Comparison of ENCODE assay signal across 11 cellular contexts in the genomic region with DNA sequence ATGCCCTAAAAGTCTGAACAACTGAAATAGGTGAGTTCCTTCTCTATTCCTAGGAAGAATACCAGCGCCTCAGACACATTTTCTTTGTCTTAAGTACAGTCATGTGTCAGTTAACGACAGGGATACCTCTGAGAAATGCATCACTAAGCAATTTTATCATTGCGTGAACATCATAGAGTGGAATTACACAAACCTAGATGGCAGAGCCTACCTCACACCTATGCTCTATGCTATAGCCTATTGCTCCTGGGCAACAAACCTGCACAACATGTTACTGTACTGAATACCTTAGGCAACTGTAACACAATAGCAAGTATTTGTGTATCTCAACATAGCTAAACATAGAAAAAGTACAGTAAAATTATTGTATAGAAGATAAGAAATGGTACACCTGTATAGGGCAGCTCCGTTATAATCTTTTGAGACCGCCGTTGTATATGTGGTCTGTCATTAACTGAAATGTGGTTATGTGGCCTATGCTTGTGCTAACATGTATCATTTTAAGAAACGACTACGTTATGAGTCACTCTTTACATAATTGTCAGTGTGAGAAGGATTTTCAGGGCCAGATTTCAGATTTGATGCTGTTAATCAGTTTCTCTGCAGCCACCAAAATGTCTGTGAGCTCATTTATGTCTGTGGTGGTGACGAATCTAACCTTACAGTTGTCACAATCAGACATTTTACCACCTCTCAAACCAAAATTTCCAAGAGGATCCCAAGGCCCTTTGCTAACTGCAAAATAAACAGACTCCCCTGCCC.
DNase-seq lines count a peak whose midpoint lies in the region; ATAC-seq, FAIRE-seq and TF ChIP-seq lines count a peak whose summit lies in the region.
"Had no signal": no experiment of that assay in that cellular context is flagged by ENCODE, and none has a peak within 500 bp of the region (broad histone marks: within the 10 kb centered on the region; RNA-seq: fewer than 3 reads in every experiment).

No MANE protein-coding gene starts in this region.

- peak overlapping the region; percentile 80 for H3K27ac Mint-ChIP-seq in endodermal cell
- H3K27ac Mint-ChIP-seq in CD8-positive, alpha-beta memory T cell, result no peak overlapping the region

- H3K4me3 ChIP-seq in NB4 (ENCODE audit: low read depth, low read length), result no peak overlapping the region
- no peak overlapping the region for H3K4me3 ChIP-seq in endodermal cell (ENCODE audit: low read length)
- no peak overlapping the region for H3K4me3 ChIP-seq in CD8-positive, alpha-beta memory T cell (ENCODE audit: low read length)
- H3K4me3 ChIP-seq: vagina had no signal

- H3K27ac ChIP-seq in endodermal cell (ENCODE audit: low read depth, low read length), result no peak overlapping the region
- H3K27ac ChIP-seq in CD8-positive, alpha-beta memory T cell (ENCODE audit: low read depth, low read length), result no peak overlapping the region
- H3K27ac ChIP-seq: vagina had no signal

- no peaks in the 10 kb centered on the region for H3K4me1 ChIP-seq in endodermal cell (ENCODE audit: control insufficient read depth, insufficient read depth, low read length)
- H3K4me1 ChIP-seq in CD8-positive, alpha-beta memory T cell (ENCODE audit: insufficient read depth, low read length), result no peaks in the 10 kb centered on the region
- H3K4me1 ChIP-seq: vagina had no signal

- no peaks in the 10 kb centered on the region for H3K27me3 ChIP-seq in endodermal cell (ENCODE audit: control insufficient read depth, insufficient read depth, low read length, poor library complexity, severe bottlenecking)
- no peaks in the 10 kb centered on the region for H3K27me3 ChIP-seq in CD8-positive, alpha-beta memory T cell (ENCODE audit: insufficient read depth, low read length, poor library complexity, severe bottlenecking)
- H3K27me3 ChIP-seq: vagina had no signal

- POLR2A ChIA-PET in CD8-positive, alpha-beta memory T cell (lab: Charles Lee), result no interaction called here

- no peak overlapping the region for H3K9ac ChIP-seq in endodermal cell (ENCODE audit: extremely low read depth, low read length, poor library complexity, severe bottlenecking)

- WGBS in endodermal cell (ENCODE audit: insufficient coverage in 1 of 2, insufficient read length in 1 of 2), 2 experiments, result 85 to 89% methylated on average over 8 to 9 of the region's 9 CpGs

- ATAC-seq in GM19463 (IDR thresholded peaks at IDR 0.05; ENCODE audit: unreplicated experiment) (peak; percentile 83), HG02840 (IDR thresholded peaks at IDR 0.05; ENCODE audit: low FRiP score, unreplicated experiment) (no peak)
- ATAC-seq: left lobe of liver had no signal

- no peaks in the 10 kb centered on the region for H3K9me3 ChIP-seq in endodermal cell (ENCODE audit: control insufficient read depth, low read length)
- no peaks in the 10 kb centered on the region for H3K9me3 ChIP-seq in CD8-positive, alpha-beta memory T cell (ENCODE audit: low read length)
- H3K9me3 ChIP-seq: vagina had no signal

- no peak for TF ChIP-seq CTCF in NB4 (IDR thresholded peaks at IDR 0.05; ENCODE audit: low read depth, low read length)
- no peak for TF ChIP-seq CTCF in endodermal cell (conservative IDR thresholded peaks at IDR 0.05)

- no peaks in the 10 kb centered on the region for H3K27me3 Mint-ChIP-seq in endodermal cell (ENCODE audit: insufficient read depth)
- peaks cover 2 to 12% of the 10 kb centered on the region in 2 donors for H3K27me3 Mint-ChIP-seq in CD8-positive, alpha-beta memory T cell

- peak; percentile 30 for FAIRE-seq in GM12892 (lab: Jason Lieb, UNC)

- CTCF ChIA-PET in CD8-positive, alpha-beta memory T cell (lab: Charles Lee), result no interaction called here

- peaks cover 12% of the 10 kb centered on the region for H3K4me1 Mint-ChIP-seq in endodermal cell
- peaks cover 0 to 18% (median 6%) of the 10 kb centered on the region in 3 donors for H3K4me1 Mint-ChIP-seq in CD8-positive, alpha-beta memory T cell

- TF ChIP-seq POLR2A in GM12892 (IDR thresholded peaks at IDR 0.05; ENCODE audit: low read depth, low read length) (no peak), NB4 (IDR thresholded peaks at IDR 0.05; ENCODE audit: extremely low read depth, insufficient read length) (no peak)

- no peaks in the 10 kb centered on the region for H3K36me3 ChIP-seq in endodermal cell (ENCODE audit: control insufficient read depth, insufficient read depth, low read length)
- H3K36me3 ChIP-seq in CD8-positive, alpha-beta memory T cell (ENCODE audit: insufficient read depth, low read length), result no peaks in the 10 kb centered on the region
- H3K36me3 ChIP-seq: vagina had no signal

- no peaks in the 10 kb centered on the region for H3K9me3 Mint-ChIP-seq in endodermal cell
- H3K9me3 Mint-ChIP-seq in CD8-positive, alpha-beta memory T cell, result no peaks in the 10 kb centered on the region

- H3K4me3 Mint-ChIP-seq in endodermal cell, result no peak overlapping the region
- no peak overlapping the region for H3K4me3 Mint-ChIP-seq in CD8-positive, alpha-beta memory T cell

- no peaks in the 10 kb centered on the region for H3K36me3 Mint-ChIP-seq in endodermal cell (ENCODE audit: low read depth)
- H3K36me3 Mint-ChIP-seq in CD8-positive, alpha-beta memory T cell, result no peaks in the 10 kb centered on the region

- no peak for DNase-seq in GM12892 (ENCODE audit: insufficient read length)
- DNase-seq in NB4 (ENCODE audit: low read depth), result peak; percentile 38
- DNase-seq in endodermal cell, result no peak
- DNase-seq in G401 (ENCODE audit: low spot score), result no peak
- DNase-seq in HuH-7 (ENCODE audit: low spot score), result no peak
- no peak for DNase-seq in CD8-positive, alpha-beta memory T cell
- DNase-seq: Right ventricle myocardium superior had no signal

- in situ Hi-C loops in G401 (cut with HindIII; ENCODE audit: low sequenced_read_pairs), result no loop called here
